ENCODE assay signal across 1 cellular context in the genomic region with DNA sequence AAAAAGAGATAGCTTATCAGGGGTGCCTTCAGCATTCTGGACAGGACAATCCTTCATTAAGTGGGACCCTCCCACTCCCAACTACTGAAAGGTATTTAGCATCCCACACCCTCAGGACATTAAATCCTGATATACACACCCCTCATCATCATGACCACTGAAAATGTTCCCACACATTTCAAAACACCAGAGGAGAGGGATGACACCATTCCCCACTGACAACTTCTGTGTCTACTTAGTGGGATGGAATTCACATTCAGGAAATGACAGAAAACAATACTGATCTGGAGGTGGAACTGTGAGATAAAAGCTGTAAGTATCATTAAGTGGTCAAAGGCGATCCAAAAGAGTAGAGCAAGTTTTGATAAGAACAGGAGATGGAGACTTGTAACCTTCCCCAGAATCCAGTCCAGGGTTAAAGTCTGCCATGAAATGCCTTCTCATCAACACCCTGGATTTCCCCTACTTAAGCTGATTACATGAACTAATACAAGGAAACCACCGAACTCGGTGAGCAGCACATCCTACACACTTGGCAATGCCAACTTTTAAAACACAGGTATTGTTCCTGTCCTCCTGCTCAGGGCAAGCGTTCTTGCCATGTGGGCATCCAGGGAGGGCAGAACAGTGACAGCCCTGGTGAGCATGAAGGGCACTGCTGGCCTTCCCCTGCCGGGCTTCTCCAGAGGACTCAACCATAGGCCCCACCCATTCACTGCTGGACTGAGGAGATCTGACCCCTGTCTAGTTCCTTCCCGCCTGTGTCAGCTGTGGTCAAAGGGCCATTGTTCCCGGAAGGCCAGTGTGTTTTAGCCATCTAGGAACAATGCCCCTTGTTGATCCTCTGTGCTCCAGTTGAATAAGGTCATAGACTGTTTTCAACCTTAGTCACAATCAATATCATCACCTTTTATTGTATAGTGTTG.
TF ChIP-seq lines count a peak whose summit lies in the region.

No MANE protein-coding gene starts in this region.

TF ChIP-seq in HCT116, 20 proteins besides CTCF, POLR2A, EP300 and RAD21 (continued from another document):
- no peak for TF ChIP-seq ZBTB33 (IDR thresholded peaks at IDR 0.05; ENCODE audit: extremely low read depth, insufficient replicate concordance, low read length)
- no peak for TF ChIP-seq POLR2AphosphoS5 (IDR thresholded peaks at IDR 0.05; ENCODE audit: low read depth, low read length)
- TF ChIP-seq ELF1 (IDR thresholded peaks at IDR 0.05; ENCODE audit: borderline replicate concordance, low read depth) = no peak
- TF ChIP-seq TCF7L2 (IDR thresholded peaks at IDR 0.05; ENCODE audit: borderline replicate concordance, extremely low read depth, insufficient read depth, insufficient read length) = no peak
- no peak for TF ChIP-seq CBX3 (IDR thresholded peaks at IDR 0.05; ENCODE audit: low read depth)
- TF ChIP-seq, protein P1, sequence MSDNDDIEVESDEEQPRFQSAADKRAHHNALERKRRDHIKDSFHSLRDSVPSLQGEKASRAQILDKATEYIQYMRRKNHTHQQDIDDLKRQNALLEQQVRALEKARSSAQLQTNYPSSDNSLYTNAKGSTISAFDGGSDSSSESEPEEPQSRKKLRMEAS (IDR thresholded peaks at IDR 0.05) = no peak
- no peak for TF ChIP-seq EZH2phosphoT487 (IDR thresholded peaks at IDR 0.05; ENCODE audit: borderline replicate concordance)
- no peak for TF ChIP-seq SRF (IDR thresholded peaks at IDR 0.05; ENCODE audit: low read depth)
- TF ChIP-seq CEBPB (IDR thresholded peaks at IDR 0.05; ENCODE audit: low read depth) = no peak
- no peak for TF ChIP-seq SIN3A (IDR thresholded peaks at IDR 0.05; ENCODE audit: low read depth)
- no peak for TF ChIP-seq EGR1 (IDR thresholded peaks at IDR 0.05; ENCODE audit: low read depth)
- no peak for TF ChIP-seq FOSL1 (IDR thresholded peaks at IDR 0.05; ENCODE audit: low read depth)
- TF ChIP-seq ZNF274 (IDR thresholded peaks at IDR 0.05; ENCODE audit: low read depth, low read length) = no peak
